Comparison of ENCODE assay signal across 8 cellular contexts in genomic region chr17:41965694-41966375, GRCh38. TPM values are rescaled to one million over a fixed set of nuclear protein-coding genes. Genes with fewer than 3 reads are reported as not detected.
DNase-seq lines count a peak whose midpoint lies in the region; ATAC-seq and TF ChIP-seq lines count a peak whose summit lies in the region.

No MANE protein-coding gene starts in this region.

- no peak for TF ChIP-seq CTCF in fibroblast of mammary gland (conservative IDR thresholded peaks at IDR 0.05; ENCODE audit: control insufficient read depth, insufficient read depth, low read depth, low read length)
- TF ChIP-seq CTCF in neural progenitor cell (IDR thresholded peaks at IDR 0.05), result no peak
- no peak for TF ChIP-seq CTCF in testis (IDR thresholded peaks at IDR 0.05)

- intact Hi-C loops in testis (cut with DNase I; ENCODE audit: low total_unique reads), result loop anchor here (5.0 to 10.0 kb wide), 2 partner anchors 59 to 146 kb away; partner anchors contain the start of genes DHX58 and NKIRAS2

- peaks cover 42% of the 10 kb centered on the region for H3K79me2 ChIP-seq in neural progenitor cell (ENCODE audit: low read depth)

- peak overlapping the region; percentile 87 for H3K4me3 Mint-ChIP-seq in neural progenitor cell

- H3K36me3 Mint-ChIP-seq in neural progenitor cell, result peaks cover 11% of the 10 kb centered on the region

- peaks cover 3% of the 10 kb centered on the region for H3K27me3 ChIP-seq in NT2/D1 (ENCODE audit: insufficient read depth, insufficient read length)
- H3K27me3 ChIP-seq in neural progenitor cell, result no peaks in the 10 kb centered on the region
- H3K27me3 ChIP-seq in testis, result no peaks in the 10 kb centered on the region

- H3K4me1 ChIP-seq in NT2/D1 (ENCODE audit: insufficient read depth, insufficient read length), result peaks cover 8% of the 10 kb centered on the region
- peaks cover 13% of the 10 kb centered on the region for H3K4me1 ChIP-seq in neural progenitor cell
- H3K4me1 ChIP-seq in testis, result peaks cover 19% of the 10 kb centered on the region

- H3K9ac ChIP-seq in NT2/D1 (ENCODE audit: insufficient read length, low read depth) (peak overlapping the region; percentile 96), neural progenitor cell (peak overlapping the region; percentile 48)

- H3K4me2 ChIP-seq in neural progenitor cell, result peak overlapping the region; percentile 91

- no peaks in the 10 kb centered on the region for H3K9me3 ChIP-seq in NT2/D1 (ENCODE audit: insufficient read depth, low read length)
- no peaks in the 10 kb centered on the region for H3K9me3 ChIP-seq in neural progenitor cell (ENCODE audit: low read depth)
- no peaks in the 10 kb centered on the region for H3K9me3 ChIP-seq in testis

- no peak for ATAC-seq in HG03095 (IDR thresholded peaks at IDR 0.05; ENCODE audit: unreplicated experiment)

- H3K4me3 ChIP-seq in NT2/D1 (ENCODE audit: insufficient read length, low read depth), result peak overlapping the region; percentile 87
- H3K4me3 ChIP-seq in fibroblast of mammary gland (ENCODE audit: control insufficient read depth, low read depth, low read length), result peak overlapping the region; percentile 78
- H3K4me3 ChIP-seq in neural progenitor cell, result peak overlapping the region; percentile 100
- H3K4me3 ChIP-seq in testis, result peak overlapping the region; percentile 95 to 96

- no peaks in the 10 kb centered on the region for H3K9me3 Mint-ChIP-seq in neural progenitor cell

- H2AFZ ChIP-seq in neural progenitor cell (replicated peaks), result peak overlapping the region; percentile 53

- H4K20me1 ChIP-seq in neural progenitor cell (ENCODE audit: low read depth), result peaks cover 13% of the 10 kb centered on the region

- TF ChIP-seq POLR2A in testis (IDR thresholded peaks at IDR 0.05), result no peak

- WGBS in testis, 2 donors, result 3% methylated on average over 17 of the region's 17 CpGs

- peaks cover 22% of the 10 kb centered on the region for H3K36me3 ChIP-seq in NT2/D1 (ENCODE audit: insufficient read depth, insufficient read length, low read length)
- H3K36me3 ChIP-seq in neural progenitor cell, result no peaks in the 10 kb centered on the region
- H3K36me3 ChIP-seq in testis (ENCODE audit: low read depth, missing control alignments), result peaks cover 4% of the 10 kb centered on the region

- H3K27me3 Mint-ChIP-seq in neural progenitor cell (ENCODE audit: insufficient read depth, low read depth), result peaks cover 10% of the 10 kb centered on the region

- H3K27ac Mint-ChIP-seq in neural progenitor cell, result peak overlapping the region; percentile 53

- H3K27ac ChIP-seq in neural progenitor cell (no peak overlapping the region), testis (peak overlapping the region; percentile 90 to 92)

- H3F3A ChIP-seq in neural progenitor cell (ENCODE audit: low read depth), result peaks cover 36% of the 10 kb centered on the region

- peak; percentile 96 for DNase-seq in DMS53 (lab: John Stamatoyannopoulos, UW)
- peak; percentile 77 for DNase-seq in HK-2 (ENCODE audit: unreplicated experiment)
- DNase-seq in NT2/D1 (ENCODE audit: low read depth, low spot score), result no peak
- peak; percentile 72 to 79 for DNase-seq in activated T-cell treated with anti-CD3 and anti-CD28 coated beads, Interleukin-2, amount 50 U/mL, for 48 hours
- DNase-seq in fibroblast of mammary gland (ENCODE audit: low read depth), result peak; percentile 31
- peak; percentile 79 for DNase-seq in neural progenitor cell (ENCODE audit: low spot score)
- DNase-seq in testis, result peak; percentile 77

- peaks cover 28% of the 10 kb centered on the region for H3K4me1 Mint-ChIP-seq in neural progenitor cell

RNA-seq across cellular contexts. Expression of gene CNP, which starts 0.8 kb away (rescaled TPM):
- 38.6 and 70.3 TPM in 2 replicates for total RNA-seq in neural progenitor cell (ENCODE audit: low replicate concordance)
- 10 to 100 TPM; 74.3 to 89.7 TPM for total RNA-seq in testis
- polyA plus RNA-seq in testis (ENCODE audit: insufficient read depth, low read depth, low replicate concordance), result 40.8 TPM

RNA-seq across cellular contexts. Expression of gene ODAD4, which starts 35.4 kb away (rescaled TPM):
- total RNA-seq in neural progenitor cell (ENCODE audit: low replicate concordance) (4.1 and 4.6 TPM in 2 replicates), testis (10 to 100 TPM; 22.3 to 26.0 TPM)
- polyA plus RNA-seq in testis (ENCODE audit: insufficient read depth, low read depth, low replicate concordance), result 53.7 TPM

RNA-seq across cellular contexts. Expression of gene ACLY, which starts 47.1 kb away (rescaled TPM):
- total RNA-seq in neural progenitor cell (ENCODE audit: low replicate concordance) (221 and 273 TPM in 2 replicates), testis (10 to 100 TPM; 68.4 to 86.0 TPM)
- 83.0 TPM for polyA plus RNA-seq in testis (ENCODE audit: insufficient read depth, low read depth, low replicate concordance)

RNA-seq across cellular contexts. Expression of gene DNAJC7, which starts 51.4 kb away (rescaled TPM):
- 80.7 and 92.5 TPM in 2 replicates for total RNA-seq in neural progenitor cell (ENCODE audit: low replicate concordance)
- 10 to 100 TPM; 81.1 to 86.2 TPM for total RNA-seq in testis
- 94.3 TPM for polyA plus RNA-seq in testis (ENCODE audit: insufficient read depth, low read depth, low replicate concordance)

RNA-seq across cellular contexts. Expression of gene NKIRAS2, which starts 54.1 kb away (rescaled TPM):
- total RNA-seq in neural progenitor cell (ENCODE audit: low replicate concordance) (23.7 and 50.1 TPM in 2 replicates), testis (100 to 1,000 TPM in 1 of 2 donors, 10 to 100 TPM in 1; 85.1 to 103 TPM)
- 65.4 TPM for polyA plus RNA-seq in testis (ENCODE audit: insufficient read depth, low read depth, low replicate concordance)
